In genomic region chr1:155745284-155746228, GRCh38 we compare ENCODE assay signal across 8 cellular contexts. TPM values are rescaled to one million over a fixed set of nuclear protein-coding genes. Genes with fewer than 3 reads are reported as not detected.
DNase-seq lines count a peak whose midpoint lies in the region; ATAC-seq, FAIRE-seq and TF ChIP-seq lines count a peak whose summit lies in the region.
"Not testable (repeated sequence)": the region's sequence is repeated elsewhere in the genome, so short reads cannot be mapped to it uniquely, and the experiment has no call there.

No MANE protein-coding gene starts in this region.

- ATAC-seq in HG03064 (IDR thresholded peaks at IDR 0.05; ENCODE audit: low read depth, unreplicated experiment) (peak; percentile 82), gastrocnemius medialis (peak; percentile 99)

- peaks cover 14% of the 10 kb centered on the region for H3K36me3 Mint-ChIP-seq in brain

- intact Hi-C loops in gastrocnemius medialis (cut with DNase I; ENCODE audit: low total_unique reads): loop anchor here (2.0 kb wide), 1 partner anchor 165 kb away; the partner anchor contains the start of gene RIT1

- H3K27me3 ChIP-seq in iPS DF 6.9 (ENCODE audit: control insufficient read depth, insufficient read depth, low read length); gastrocnemius medialis: not testable (repeated sequence)

- peak overlapping the region; percentile 91 to 99 (median 98) for H3K4me3 Mint-ChIP-seq in brain

- not testable (repeated sequence) for H3K36me3 ChIP-seq in iPS DF 6.9 (ENCODE audit: control insufficient read depth, insufficient read depth, low read length); gastrocnemius medialis

- not testable (repeated sequence) for H3K27ac ChIP-seq in iPS DF 6.9 (ENCODE audit: low read length)
- H3K27ac ChIP-seq in gastrocnemius medialis: peak overlapping the region; percentile 69 to 84 (median 75)

- H3K4me3 ChIP-seq in iPS DF 6.9 (ENCODE audit: low read length) (peak overlapping the region; percentile 65; the same call in 1 of the 2 replicates), gastrocnemius medialis (peak overlapping the region; percentile 58 to 78 (median 76))

- not testable (repeated sequence) for H3K4me1 ChIP-seq in iPS DF 6.9 (ENCODE audit: control insufficient read depth, insufficient read depth, low read length); gastrocnemius medialis

- in situ Hi-C loops in gastrocnemius medialis (cut with MboI; ENCODE audit: low sequenced_read_pairs in 4 of 4): not testable (repeated sequence)

- no CpG with 5 or more reads among the region's 77 CpGs for WGBS in iPS DF 6.9 (ENCODE audit: insufficient coverage, insufficient read length)

- not testable (repeated sequence) for TF ChIP-seq CTCF in brain (conservative IDR thresholded peaks at IDR 0.05)
- peak in 1 of 5 experiments; percentile 18 for TF ChIP-seq CTCF in gastrocnemius medialis (IDR thresholded peaks at IDR 0.05 in 4 of 5, conservative IDR thresholded peaks at IDR 0.05 in 1 of 5)

- DNase-seq in A172 (ENCODE audit: low spot score): peak; percentile 100
- DNase-seq in NCI-H2107 (lab: John Stamatoyannopoulos, UW): peak; percentile 92
- peak; percentile 85 for DNase-seq in iPS DF 6.9 (ENCODE audit: low read depth, low spot score)
- DNase-seq in gastrocnemius medialis: peak; percentile 95

- H3K27ac Mint-ChIP-seq in brain: peak overlapping the region; percentile 90 to 96 (median 93)

- peak; percentile 92 for FAIRE-seq in TTC549 (lab: Jason Lieb, UNC)

- H3K9me3 ChIP-seq in iPS DF 6.9 (ENCODE audit: control insufficient read depth, insufficient read depth, low read length); gastrocnemius medialis: not testable (repeated sequence)

- not testable (repeated sequence) for H3K4me1 Mint-ChIP-seq in brain

- not testable (repeated sequence) for H3K27me3 Mint-ChIP-seq in brain

- H3K9me3 Mint-ChIP-seq in brain: not testable (repeated sequence)

- TF ChIP-seq POLR2A in GM18526 (IDR thresholded peaks at IDR 0.05; ENCODE audit: extremely low read depth, insufficient read length) (peak; percentile 79), gastrocnemius medialis (IDR thresholded peaks at IDR 0.05) (peak; percentile 36 to 40)

RNA-seq across cellular contexts. Expression of gene DAP3, which starts 56.7 kb away (rescaled TPM):
- total RNA-seq in A172 (2014; rRNA removed; shearing (Covaris generic)): 117 and 160 TPM in 2 replicates
- polyA plus RNA-seq in brain (ENCODE audit: insufficient read depth, low read depth, low replicate concordance): 82.4 TPM
- total RNA-seq in gastrocnemius medialis: 100 to 1,000 TPM; 158 to 204 (median 186) TPM

RNA-seq across cellular contexts. Expression of gene YY1AP1, which starts 57.0 kb away (rescaled TPM):
- total RNA-seq in A172 (2014; rRNA removed; shearing (Covaris generic)): 48.2 and 64.7 TPM in 2 replicates
- 70.1 TPM for polyA plus RNA-seq in brain (ENCODE audit: insufficient read depth, low read depth, low replicate concordance)
- 100 to 1,000 TPM in 2 of 4 donors, 10 to 100 TPM in 2; 81.6 to 162 (median 120) TPM for total RNA-seq in gastrocnemius medialis
